In genomic region chr2:15486770-15487169, GRCh38 we compare ENCODE assay signal across 24 cellular contexts.
"Had no signal": no experiment of that assay in that cellular context is flagged by ENCODE, and none has a peak within 500 bp of the region (broad histone marks: within the 10 kb centered on the region; RNA-seq: fewer than 3 reads in every experiment).

No MANE protein-coding gene starts in this region.

- H3K4me3 ChIP-seq: colonic mucosa, dorsolateral prefrontal cortex, esophagus muscularis mucosa, gastroesophageal sphincter, heart left ventricle, hepatocyte, left ventricle myocardium inferior, lower lobe of right lung, mucosa of descending colon had no signal

- FAIRE-seq: endothelial cell of umbilical vein, frontal cortex, kidney had no signal

- H3K4me2 ChIP-seq: hepatocyte had no signal

- ATAC-seq: foreskin keratinocyte, gastroesophageal sphincter, heart left ventricle, left colon, left lobe of liver, lower lobe of right lung, mucosa of descending colon had no signal

- H3K27me3 ChIP-seq: colonic mucosa, dorsolateral prefrontal cortex, esophagus muscularis mucosa, foreskin keratinocyte, gastroesophageal sphincter, heart left ventricle, hepatocyte had no signal

- H3K79me2 ChIP-seq: hepatocyte had no signal

- DNase-seq: colonic mucosa; dermis blood vessel endothelial cell; dorsolateral prefrontal cortex; effector CD4-positive, alpha-beta T cell; effector memory CD4-positive, alpha-beta T cell; foreskin keratinocyte; heart left ventricle; hypothalamus; immature natural killer cell; islet precursor cell; kidney; kidney glomerular epithelial cell; left colon; left ventricle myocardium inferior; lower lobe of right lung; mesenchymal stem cell; mucosa of descending colon; naive B cell had no signal

- H3K36me3 ChIP-seq: colonic mucosa had no signal

- H2AFZ ChIP-seq: hepatocyte had no signal

- H3K27ac ChIP-seq: colonic mucosa, dorsolateral prefrontal cortex, esophagus muscularis mucosa, foreskin keratinocyte, gastroesophageal sphincter, heart left ventricle, hepatocyte, left ventricle myocardium inferior, lower lobe of right lung had no signal

- H3K9me3 ChIP-seq: colonic mucosa, esophagus muscularis mucosa, gastroesophageal sphincter, heart left ventricle, left ventricle myocardium inferior, lower lobe of right lung, mucosa of descending colon had no signal

- H3K4me1 ChIP-seq: colonic mucosa, esophagus muscularis mucosa, foreskin keratinocyte, gastroesophageal sphincter, lower lobe of right lung had no signal
